In genomic region chr15:33968224-33968623, GRCh38 we compare ENCODE assay signal across 1 cellular context.
A peak's percentile ranks its signal among the peaks of the same experiment; 100 is the strongest.
TF ChIP-seq lines count a peak whose summit lies in the region.

A gene with protein sequence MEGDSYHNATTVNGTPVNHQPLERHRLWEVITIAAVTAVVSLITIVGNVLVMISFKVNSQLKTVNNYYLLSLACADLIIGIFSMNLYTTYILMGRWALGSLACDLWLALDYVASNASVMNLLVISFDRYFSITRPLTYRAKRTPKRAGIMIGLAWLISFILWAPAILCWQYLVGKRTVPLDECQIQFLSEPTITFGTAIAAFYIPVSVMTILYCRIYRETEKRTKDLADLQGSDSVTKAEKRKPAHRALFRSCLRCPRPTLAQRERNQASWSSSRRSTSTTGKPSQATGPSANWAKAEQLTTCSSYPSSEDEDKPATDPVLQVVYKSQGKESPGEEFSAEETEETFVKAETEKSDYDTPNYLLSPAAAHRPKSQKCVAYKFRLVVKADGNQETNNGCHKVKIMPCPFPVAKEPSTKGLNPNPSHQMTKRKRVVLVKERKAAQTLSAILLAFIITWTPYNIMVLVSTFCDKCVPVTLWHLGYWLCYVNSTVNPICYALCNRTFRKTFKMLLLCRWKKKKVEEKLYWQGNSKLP (plus strand): TSS chr15:33968497. CDS start chr15:34062718, 94,221 bp downstream.

TF ChIP-seq in HEK293, 187 proteins besides CTCF, POLR2A, EP300 and RAD21 (continued from another document):
- TF ChIP-seq REST (tag by site-specific recombination; IDR thresholded peaks at IDR 0.05) = peak; percentile 47; the same call in 1 of the 2 replicates
- no peak for TF ChIP-seq ZNF10 (tag by site-specific recombination; IDR thresholded peaks at IDR 0.05)
- no peak for TF ChIP-seq MZF1 (tag by site-specific recombination; IDR thresholded peaks at IDR 0.05; ENCODE audit: borderline replicate concordance)
